2 cellular contexts compared by ENCODE assay signal in genomic region chr5:151362970-151363369, GRCh38.
TF ChIP-seq lines count a peak whose summit lies in the region.

No MANE protein-coding gene starts in this region.

TF ChIP-seq in GM23338, 12 proteins besides CTCF, POLR2A, EP300 and RAD21:
- TF ChIP-seq EZH2 (IDR thresholded peaks at IDR 0.05; ENCODE audit: low read depth, unreplicated experiment), result no peak
- TF ChIP-seq ETS1 (IDR thresholded peaks at IDR 0.05), result no peak
- no peak for TF ChIP-seq ZNF462 (CRISPR knock-in tag; IDR thresholded peaks at IDR 0.05)
- no peak for TF ChIP-seq NANOG (IDR thresholded peaks at IDR 0.05; ENCODE audit: borderline replicate concordance)
- no peak for TF ChIP-seq ZNF331 (CRISPR knock-in tag; IDR thresholded peaks at IDR 0.05; ENCODE audit: low read depth)
- no peak for TF ChIP-seq JUNB (IDR thresholded peaks at IDR 0.05; ENCODE audit: unreplicated experiment)
- TF ChIP-seq REST (IDR thresholded peaks at IDR 0.05; ENCODE audit: unreplicated experiment), result no peak

TF ChIP-seq in H1, 55 proteins besides CTCF, POLR2A, EP300 and RAD21:
- TF ChIP-seq RNF2 (IDR thresholded peaks at IDR 0.05; ENCODE audit: borderline replicate concordance, low read depth, low read length, missing control alignments, poor library complexity, severe bottlenecking) (no peak), NRF1 (IDR thresholded peaks at IDR 0.05; ENCODE audit: low read depth, low read length) (no peak), CREB1 (IDR thresholded peaks at IDR 0.05) (no peak), HDAC2 (IDR thresholded peaks at IDR 0.05; ENCODE audit: borderline replicate concordance in 1 of 2, low read depth in 2 of 2, low read length in 2 of 2) (no peak), RXRA (IDR thresholded peaks at IDR 0.05; ENCODE audit: insufficient read depth, low read depth, low read length) (no peak), TBP (IDR thresholded peaks at IDR 0.05; ENCODE audit: low read depth, low read length) (no peak), CEBPB (IDR thresholded peaks at IDR 0.05; ENCODE audit: low read depth, low read length) (no peak), BCL11A (IDR thresholded peaks at IDR 0.05; ENCODE audit: low read depth in 2 of 2, low read length in 2 of 2) (no peak), BRCA1 (IDR thresholded peaks at IDR 0.05; ENCODE audit: low read depth, low read length) (no peak), TAF7 (optimal IDR thresholded peaks at IDR 0.05; ENCODE audit: borderline replicate concordance, low read depth, low read length) (no peak), YY1 (IDR thresholded peaks at IDR 0.05; ENCODE audit: low read depth, low read length) (no peak), SAP30 (IDR thresholded peaks at IDR 0.05; ENCODE audit: insufficient read depth, insufficient replicate concordance, low read length) (no peak), ATF3 (IDR thresholded peaks at IDR 0.05; ENCODE audit: insufficient read depth, low read depth, low read length) (no peak)
